8 cellular contexts compared by ENCODE assay signal in genomic region chr7:151992375-151992774, GRCh38. TPM values are rescaled to one million over a fixed set of nuclear protein-coding genes. Genes with fewer than 3 reads are reported as not detected.
DNase-seq lines count a peak whose midpoint lies in the region; ATAC-seq and TF ChIP-seq lines count a peak whose summit lies in the region.

No MANE protein-coding gene starts in this region.

- H3K4me1 ChIP-seq in prostate gland (replicated peaks), result no peaks in the 10 kb centered on the region

- H3K4me3 ChIP-seq in prostate gland, result no peak overlapping the region

- WGBS in prostate gland, result 16% methylated on average over 12 of the region's 12 CpGs

- TF ChIP-seq CTCF in prostate gland (IDR thresholded peaks at IDR 0.05), result peak in 3 of 4 experiments; percentile 39 to 51 (median 42)

- H3K9me3 ChIP-seq in prostate gland, result no peaks in the 10 kb centered on the region

- no peaks in the 10 kb centered on the region for H3K36me3 ChIP-seq in prostate gland

- DNase-seq in D341Med (ENCODE audit: low spot score), result peak; percentile 61
- peak; percentile 50 for DNase-seq in NOMO-1 treated with DMSO at 0.1 percent for 48 hours (lab: John Stamatoyannopoulos, UW; ENCODE audit: unreplicated experiment)
- DNase-seq in activated T-cell treated with anti-CD3 and anti-CD28 coated beads, Interleukin-2, amount 50 U/mL, for 1 hour, result peak; percentile 52
- DNase-seq in Right ventricle myocardium superior, result peak; percentile 75
- DNase-seq in prostate gland (ENCODE audit: low spot score), result peak; percentile 63

- no peaks in the 10 kb centered on the region for H3K27me3 ChIP-seq in prostate gland (replicated peaks; ENCODE audit: insufficient read depth)

- intact Hi-C loops in Right ventricle myocardium superior (cut with DNase I), result no loop called here
- intact Hi-C loops in prostate gland (cut with DNase I), result no loop called here

- no peak overlapping the region for H3K27ac ChIP-seq in prostate gland

- TF ChIP-seq POLR2A in prostate gland (IDR thresholded peaks at IDR 0.05), result no peak

- ATAC-seq in HG02678 (IDR thresholded peaks at IDR 0.05; ENCODE audit: unreplicated experiment), result peak; percentile 70
- ATAC-seq in Right ventricle myocardium superior (ENCODE audit: poor library complexity), result peak; percentile 80
- ATAC-seq in GM19023 (IDR thresholded peaks at IDR 0.05; ENCODE audit: unreplicated experiment), result no peak
- no peak for ATAC-seq in HG03280 (IDR thresholded peaks at IDR 0.05; ENCODE audit: unreplicated experiment)

RNA-seq across cellular contexts. Expression of gene GALNT11, which starts 33.1 kb away (rescaled TPM):
- total RNA-seq in Right ventricle myocardium superior (19.7 TPM), prostate gland (10 to 100 TPM; 50.3 to 76.2 TPM)

RNA-seq across cellular contexts. Expression of gene GALNTL5, which starts 36.1 kb away (rescaled TPM):
- total RNA-seq in Right ventricle myocardium superior, result not detected
- 1 to 10 TPM in 1 of 2 donors, not detected in 1; 9.3 TPM for total RNA-seq in prostate gland

Comparison
In these comparisons a context has a peak if more than half of its experiments do, and no peak if none do; other contexts are left out.
1. ATAC-seq: peak in HG02678 (single experiment) and Right ventricle myocardium superior (single experiment); none in GM19023 (single experiment) and HG03280 (single experiment).
2. Peak in every context shown above with its lines, with median percentiles within 50 percentile points of each other: DNase-seq.